1 cellular context compared by ENCODE assay signal in the genomic region with DNA sequence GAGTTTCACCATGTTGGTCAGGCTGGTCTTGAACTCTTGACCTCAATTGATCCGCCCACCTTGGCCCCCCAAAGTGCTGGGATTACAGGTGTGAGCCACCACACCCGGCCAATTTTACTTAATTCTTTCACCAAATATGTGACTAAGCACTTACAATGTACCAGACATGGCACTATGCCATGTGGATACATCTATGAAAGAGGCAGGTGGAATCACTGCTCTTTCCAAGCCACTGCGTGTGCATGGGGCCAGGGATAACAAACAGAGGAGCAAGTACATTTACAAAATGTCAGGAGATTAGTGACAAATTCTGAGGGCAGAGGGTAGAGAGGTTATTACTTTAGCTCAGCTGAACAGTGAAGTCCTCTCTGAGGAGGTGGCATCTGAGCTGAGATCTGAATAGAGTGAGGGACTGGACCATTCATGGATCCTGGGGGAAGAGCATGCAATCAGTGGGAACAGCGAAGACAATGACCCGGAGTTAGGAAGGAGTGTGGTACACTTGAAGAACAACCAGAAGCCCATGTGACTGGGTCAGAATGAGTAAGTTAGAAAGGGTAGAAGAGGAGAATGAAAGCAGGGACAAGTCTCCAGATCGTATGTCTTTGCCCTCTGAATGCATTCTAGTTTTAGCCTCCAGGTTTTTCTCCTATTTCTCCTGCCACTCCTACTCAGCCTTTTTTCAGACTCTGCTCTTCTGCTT.
TF ChIP-seq lines count a peak whose summit lies in the region.

No MANE protein-coding gene starts in this region.

TF ChIP-seq in HEK293, 187 proteins besides CTCF, POLR2A, EP300 and RAD21 (continued from another document):
- TF ChIP-seq, protein P1, sequence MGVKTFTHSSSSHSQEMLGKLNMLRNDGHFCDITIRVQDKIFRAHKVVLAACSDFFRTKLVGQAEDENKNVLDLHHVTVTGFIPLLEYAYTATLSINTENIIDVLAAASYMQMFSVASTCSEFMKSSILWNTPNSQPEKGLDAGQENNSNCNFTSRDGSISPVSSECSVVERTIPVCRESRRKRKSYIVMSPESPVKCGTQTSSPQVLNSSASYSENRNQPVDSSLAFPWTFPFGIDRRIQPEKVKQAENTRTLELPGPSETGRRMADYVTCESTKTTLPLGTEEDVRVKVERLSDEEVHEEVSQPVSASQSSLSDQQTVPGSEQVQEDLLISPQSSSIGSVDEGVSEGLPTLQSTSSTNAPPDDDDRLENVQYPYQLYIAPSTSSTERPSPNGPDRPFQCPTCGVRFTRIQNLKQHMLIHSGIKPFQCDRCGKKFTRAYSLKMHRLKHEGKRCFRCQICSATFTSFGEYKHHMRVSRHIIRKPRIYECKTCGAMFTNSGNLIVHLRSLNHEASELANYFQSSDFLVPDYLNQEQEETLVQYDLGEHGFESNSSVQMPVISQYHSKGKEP (tag by site-specific recombination; IDR thresholded peaks at IDR 0.05), result no peak
